ENCODE assay signal across 1 cellular context in genomic region chr16:11797957-11798299, GRCh38.
A peak's percentile ranks its signal among the peaks of the same experiment; 100 is the strongest.
TF ChIP-seq lines count a peak whose summit lies in the region.

No MANE protein-coding gene starts in this region.

TF ChIP-seq in HEK293, 187 proteins besides CTCF, POLR2A, EP300 and RAD21 (continued from another document):
- 0 out of 2 replicates have a peak, but pooled peaks have one; percentile 6 for TF ChIP-seq ZNF2 (tag by site-specific recombination; IDR thresholded peaks at IDR 0.05)
- TF ChIP-seq ZNF629 (tag by site-specific recombination; IDR thresholded peaks at IDR 0.05) = no peak
- peak; percentile 74 for TF ChIP-seq ZBTB17 (tag by site-specific recombination; IDR thresholded peaks at IDR 0.05)
- TF ChIP-seq KLF7 (tag by site-specific recombination; IDR thresholded peaks at IDR 0.05; ENCODE audit: borderline replicate concordance) = no peak
